In the genomic region with DNA sequence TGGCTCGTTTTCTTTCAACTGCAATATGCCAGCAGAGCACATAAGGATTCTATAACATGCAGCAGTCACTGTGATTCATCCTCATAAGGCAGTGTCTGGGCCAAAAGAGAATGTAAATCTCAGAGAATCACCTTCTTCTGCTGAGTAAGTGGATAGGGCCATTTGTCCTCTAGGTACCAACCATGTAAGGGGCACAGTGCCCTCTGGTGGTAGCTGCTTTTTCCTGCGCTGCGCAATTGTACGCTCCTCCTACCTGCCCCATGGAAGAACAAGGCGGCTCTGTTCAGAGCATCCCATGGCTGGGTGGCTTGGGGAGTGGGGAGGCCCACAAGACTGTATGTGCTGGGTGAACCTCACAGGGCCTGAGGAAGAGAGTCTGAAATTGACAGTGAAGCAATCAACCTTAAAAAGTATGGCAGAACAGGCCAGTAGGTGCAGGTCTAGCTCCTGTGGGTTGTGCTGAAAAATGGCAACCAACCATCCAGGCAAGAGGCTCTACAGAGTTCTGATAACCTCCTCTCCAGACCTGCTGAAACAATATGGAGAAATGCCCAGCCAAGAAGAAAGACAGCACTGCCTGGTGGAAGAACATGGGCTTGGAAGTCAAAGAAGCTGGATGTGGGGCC, we compare ENCODE assay signal across 8 cellular contexts.
A peak's percentile ranks its signal among the peaks of the same experiment; 100 is the strongest.
DNase-seq lines count a peak whose midpoint lies in the region; ATAC-seq and TF ChIP-seq lines count a peak whose summit lies in the region.

No MANE protein-coding gene starts in this region.

- H3K27ac ChIP-seq in psoas muscle = no peak overlapping the region

- H3K27me3 ChIP-seq in adipocyte (replicated peaks; ENCODE audit: control insufficient read depth, insufficient read depth, low read length) = no peaks in the 10 kb centered on the region
- peaks cover 0 to 2% (median 0%) of the 10 kb centered on the region in 3 donors for H3K27me3 ChIP-seq in psoas muscle (ENCODE audit: insufficient read depth in 3 of 3, low read length in 2 of 3)

- no peaks in the 10 kb centered on the region for H3K36me3 ChIP-seq in adipocyte (ENCODE audit: control insufficient read depth, insufficient read depth, low read length, severe bottlenecking)
- H3K36me3 ChIP-seq in psoas muscle (ENCODE audit: insufficient read depth in 1 of 2, low read depth in 1 of 2) = no peaks in the 10 kb centered on the region

- 11 to 20% (median 15%) methylated on average over 5 of the region's 5 CpGs for WGBS in psoas muscle, 3 donors

- no peak overlapping the region for H3K4me3 ChIP-seq in adipocyte (ENCODE audit: low read length)
- H3K4me3 ChIP-seq in psoas muscle = no peak overlapping the region

- TF ChIP-seq CTCF in psoas muscle (IDR thresholded peaks at IDR 0.05) = peak; percentile 51

- ATAC-seq in left cardiac atrium (peak in 1 of 2 donors; percentile 68), psoas muscle (peak in 3 of 4 donors; percentile 38 to 67 (median 55)), GM21447 (IDR thresholded peaks at IDR 0.05; ENCODE audit: unreplicated experiment) (no peak)

- intact Hi-C loops in left cardiac atrium (cut with DNase I) = loop anchor here in 1 of 2 donors (5.0 kb wide), 1 partner anchor 767 kb away; no protein-coding TSS in a partner anchor
- intact Hi-C loops in psoas muscle (cut with DNase I) = loop anchor here (5.0 to 10.0 kb wide), 2 partner anchors 764 to 767 kb away; no protein-coding TSS in a partner anchor

- H3K9me3 ChIP-seq in adipocyte (ENCODE audit: control insufficient read depth, low read length) (no peaks in the 10 kb centered on the region), psoas muscle (no peaks in the 10 kb centered on the region)

- peak; percentile 15 for DNase-seq in activated gamma-delta T cell treated with Interleukin-2 at 50 U/mL for 16 hours
- DNase-seq in activated gamma-delta T cell (lab: John Stamatoyannopoulos, UW) = no peak
- DNase-seq in HPDE6-E6E7 (ENCODE audit: extremely low spot score) = peak; percentile 5
- peak; percentile 2 for DNase-seq in SHP77 treated with DMSO at 0.1 percent for 48 hours (lab: John Stamatoyannopoulos, UW)
- DNase-seq in adipocyte (ENCODE audit: low read depth) = peak; percentile 82
- peak; percentile 55 for DNase-seq in left cardiac atrium
- DNase-seq in psoas muscle = peak; percentile 51 to 77

- H3K9ac ChIP-seq in adipocyte (ENCODE audit: low read length) = no peak overlapping the region

- H3K4me1 ChIP-seq in adipocyte (ENCODE audit: control insufficient read depth, insufficient read depth, low read length) = no peaks in the 10 kb centered on the region
- H3K4me1 ChIP-seq in psoas muscle = no peaks in the 10 kb centered on the region
